9 cellular contexts compared by ENCODE assay signal in genomic region chr19:48543121-48543710, GRCh38. TPM values are rescaled to one million over a fixed set of nuclear protein-coding genes. Genes with fewer than 3 reads are reported as not detected.
A peak's percentile ranks its signal among the peaks of the same experiment; 100 is the strongest.
DNase-seq lines count a peak whose midpoint lies in the region; ATAC-seq, FAIRE-seq and TF ChIP-seq lines count a peak whose summit lies in the region.
"Had no signal": no experiment of that assay in that cellular context is flagged by ENCODE, and none has a peak within 500 bp of the region (broad histone marks: within the 10 kb centered on the region; RNA-seq: fewer than 3 reads in every experiment).

No MANE protein-coding gene starts in this region.

- CTCF ChIA-PET in Panc1 (lab: Charles Lee) = interaction anchor here (0.7 kb wide), 3 partner anchors 20 to 50 kb away, joined by 5 to 8 read pairs (median 6); no protein-coding TSS in a partner anchor

- in situ Hi-C loops in Panc1 (cut with HindIII; ENCODE audit: low pct_unique_long_range_greater_than_20kb, low sequenced_read_pairs) = no loop called here

- no peak overlapping the region for H3K9ac ChIP-seq in skeletal muscle satellite cell (ENCODE audit: low read depth, low read length)

- intact Hi-C loops in Panc1 (cut with micrococcal nuclease; ENCODE audit: unreplicated experiment) = no loop called here

- no peaks in the 10 kb centered on the region for H3K9me3 ChIP-seq in Panc1 (ENCODE audit: control insufficient read depth, insufficient read depth, low read depth, low read length)
- no peaks in the 10 kb centered on the region for H3K9me3 ChIP-seq in skeletal muscle satellite cell (replicated peaks; ENCODE audit: low read length)

- peak overlapping the region; percentile 80 for H3K4me2 ChIP-seq in skeletal muscle satellite cell (ENCODE audit: low read length)

- DNase-seq in H7 = peak; percentile 66
- no peak for DNase-seq in Panc1 (ENCODE audit: low read depth, low spot score)
- DNase-seq in fibroblast of pulmonary artery (ENCODE audit: low read depth) = peak; percentile 62
- no peak for DNase-seq in central memory CD4-positive, alpha-beta T cell
- DNase-seq in NCI-H1105 (lab: John Stamatoyannopoulos, UW) = no peak
- DNase-seq in DMS114 treated with DMSO at 0.1 percent for 48 hours (lab: John Stamatoyannopoulos, UW; ENCODE audit: unreplicated experiment) = no peak
- DNase-seq in GM19239 (ENCODE audit: insufficient read length, low spot score) = no peak
- DNase-seq: left cardiac atrium had no signal

- ATAC-seq in Panc1 = peak; percentile 81

- no peak for TF ChIP-seq CTCF in Panc1 (IDR thresholded peaks at IDR 0.05)
- TF ChIP-seq CTCF in fibroblast of pulmonary artery (IDR thresholded peaks at IDR 0.05; ENCODE audit: low read length, missing control alignments) = no peak

- H3K27me3 ChIP-seq in H7 (ENCODE audit: control insufficient read depth, insufficient read depth, low read length) (no peaks in the 10 kb centered on the region), Panc1 (ENCODE audit: control insufficient read depth, insufficient read depth, low read length) (no peaks in the 10 kb centered on the region), skeletal muscle satellite cell (ENCODE audit: control insufficient read depth, insufficient read depth, low read length) (peaks cover 3% of the 10 kb centered on the region)

- POLR2A ChIA-PET in Panc1 (lab: Charles Lee) = interaction anchor here (0.6 kb wide), 2 partner anchors 9 to 15 kb away, joined by 3 to 7 read pairs; no protein-coding TSS in a partner anchor

- H3K36me3 ChIP-seq in H7 (replicated peaks; ENCODE audit: control insufficient read depth, insufficient read depth, low read length) (no peaks in the 10 kb centered on the region), Panc1 (ENCODE audit: control insufficient read depth, insufficient read depth, low read length) (no peaks in the 10 kb centered on the region), skeletal muscle satellite cell (ENCODE audit: insufficient read depth, low read length) (no peaks in the 10 kb centered on the region)

- no peak overlapping the region for H3K27ac ChIP-seq in Panc1 (ENCODE audit: low read length)

- no peak for FAIRE-seq in GM19239 (lab: Jason Lieb, UNC)

- H3K4me3 ChIP-seq in H7 (ENCODE audit: insufficient read depth, low read depth, low read length) = no peak overlapping the region
- no peak overlapping the region for H3K4me3 ChIP-seq in Panc1 (ENCODE audit: low read depth in 2 of 2, low read length in 2 of 2)
- no peak overlapping the region for H3K4me3 ChIP-seq in fibroblast of pulmonary artery (replicated peaks; ENCODE audit: low read depth, low read length)
- peak overlapping the region; percentile 48 for H3K4me3 ChIP-seq in skeletal muscle satellite cell (ENCODE audit: low read length)

- peaks cover 3% of the 10 kb centered on the region for H3K4me1 ChIP-seq in Panc1 (ENCODE audit: control insufficient read depth, insufficient read depth, low read length)
- peaks cover 11% of the 10 kb centered on the region for H3K4me1 ChIP-seq in skeletal muscle satellite cell (ENCODE audit: control insufficient read depth, insufficient read depth, low read length)

- no TSS peak for BruUV-seq in Panc1 (replicated peaks; lab: Mats Ljungman, UMichigan)

RNA-seq across cellular contexts. Expression of gene SULT2B1, which starts 8.8 kb away (rescaled TPM):
- 1.8 and 2.8 TPM in 2 replicates for total RNA-seq in H7 (2014; rRNA removed; shearing (Covaris generic))
- total RNA-seq in Panc1 (2021; ENCODE audit: unreplicated experiment) = 3.6 TPM
- 7.1 TPM for polyA plus RNA-seq in Panc1 (2012; ENCODE audit: insufficient read length)
- not detected in 2 replicates for total RNA-seq in skeletal muscle satellite cell (2012; rRNA removed)

RNA-seq across cellular contexts. Expression of gene LMTK3, which starts 31.6 kb away (rescaled TPM):
- total RNA-seq in H7 (2014; rRNA removed; shearing (Covaris generic)) = 3.0 and 3.6 TPM in 2 replicates
- 10.6 TPM for total RNA-seq in Panc1 (2021; ENCODE audit: unreplicated experiment)
- polyA plus RNA-seq in Panc1 (2012; ENCODE audit: insufficient read length) = 16.9 TPM
- 0.22 and 0.51 TPM in 2 replicates for total RNA-seq in skeletal muscle satellite cell (2012; rRNA removed)

Comparison
In these comparisons a context has a peak if more than half of its experiments do, and no peak if none do; other contexts are left out.
1. DNase-seq: peak in H7 (single experiment) and fibroblast of pulmonary artery (single experiment); none in Panc1 (single experiment), central memory CD4-positive, alpha-beta T cell (single experiment), NCI-H1105 (single experiment), DMS114 treated with DMSO at 0.1 percent for 48 hours (single experiment) and GM19239 (single experiment).